8 cellular contexts compared by ENCODE assay signal in genomic region chr21:31343680-31344480, GRCh38. TPM values are rescaled to one million over a fixed set of nuclear protein-coding genes. Genes with fewer than 3 reads are reported as not detected.
DNase-seq lines count a peak whose midpoint lies in the region; ATAC-seq and TF ChIP-seq lines count a peak whose summit lies in the region.

Gene TIAM1, minus strand, starts transcription at chr21:31344261. Its CDS starts 77,289 bp downstream, at chr21:31266972.

- DNase-seq in CD8-positive, alpha-beta memory T cell, result peak in 1 of 5 donors; percentile 7
- peak; percentile 19 for DNase-seq in NCI-H1048 (lab: John Stamatoyannopoulos, UW)
- peak; percentile 27 for DNase-seq in activated naive CD4-positive, alpha-beta T cell treated with anti-CD3 and anti-CD28 coated beads, Interleukin-2, amount 10 ng/mL, durations not matched to agents 7 days and 5 days
- peak in 38 of 56 donors; percentile 11 to 65 (median 38) for DNase-seq in nucleus accumbens (lab: John Stamatoyannopoulos, UW)
- no peak for DNase-seq in KBM-7

- ATAC-seq in gastroesophageal sphincter (peak; percentile 84), GM18870 (IDR thresholded peaks at IDR 0.05; ENCODE audit: unreplicated experiment) (no peak), HG02623 (IDR thresholded peaks at IDR 0.05; ENCODE audit: unreplicated experiment) (no peak)

- no peak for TF ChIP-seq EP300 in gastroesophageal sphincter (IDR thresholded peaks at IDR 0.05)

- no peak for TF ChIP-seq CTCF in gastroesophageal sphincter (IDR thresholded peaks at IDR 0.05)

- H3K27ac Mint-ChIP-seq in CD8-positive, alpha-beta memory T cell, result peak within 1 kb of the TSS in 3 of 8 donors; percentile 81 to 92 (median 86)
- H3K27ac Mint-ChIP-seq in activated naive CD4-positive, alpha-beta T cell treated with anti-CD3 and anti-CD28 coated beads, Interleukin-2, amount 10 ng/mL, durations not matched to agents 7 days and 5 days, result peak within 1 kb of the TSS; percentile 58

- peaks cover 19% of the 10 kb centered on the region for H3K27me3 ChIP-seq in CD8-positive, alpha-beta memory T cell (ENCODE audit: insufficient read depth, low read length, poor library complexity, severe bottlenecking)
- H3K27me3 ChIP-seq in gastroesophageal sphincter, result peaks cover 58% of the 10 kb centered on the region

- CTCF ChIA-PET in CD8-positive, alpha-beta memory T cell (lab: Charles Lee), result no interaction called here
- CTCF ChIA-PET in activated naive CD4-positive, alpha-beta T cell treated with anti-CD3 and anti-CD28 coated beads, Interleukin-2, amount 10 ng/mL, durations not matched to agents 7 days and 5 days (lab: Charles Lee), result interaction anchor here (0.6 to 2.9 kb wide), 6 partner anchors 11 to 238 kb away, joined by 3 to 16 read pairs (median 4); no protein-coding TSS in a partner anchor

- 0 to 1% methylated on average over 16 to 19 of the region's 49 CpGs for WGBS in gastroesophageal sphincter (ENCODE audit: low coverage in 1 of 2), 2 donors

- H3K4me3 ChIP-seq in CD8-positive, alpha-beta memory T cell (ENCODE audit: low read length), result peak within 1 kb of the TSS; percentile 55
- H3K4me3 ChIP-seq in gastroesophageal sphincter, result peak within 1 kb of the TSS; percentile 25 to 43

- no peaks in the 10 kb centered on the region for H3K9me3 Mint-ChIP-seq in CD8-positive, alpha-beta memory T cell
- H3K9me3 Mint-ChIP-seq in activated naive CD4-positive, alpha-beta T cell treated with anti-CD3 and anti-CD28 coated beads, Interleukin-2, amount 10 ng/mL, durations not matched to agents 7 days and 5 days, result no peaks in the 10 kb centered on the region

- H3K4me1 Mint-ChIP-seq in CD8-positive, alpha-beta memory T cell, result peaks cover 8 to 58% (median 25%) of the 10 kb centered on the region in 3 donors
- H3K4me1 Mint-ChIP-seq in activated naive CD4-positive, alpha-beta T cell treated with anti-CD3 and anti-CD28 coated beads, Interleukin-2, amount 10 ng/mL, durations not matched to agents 7 days and 5 days, result peaks cover 60% of the 10 kb centered on the region

- TF ChIP-seq POLR2A in gastroesophageal sphincter (IDR thresholded peaks at IDR 0.05), result peak in 1 of 2 donors; percentile 37

- POLR2A ChIA-PET in CD8-positive, alpha-beta memory T cell (lab: Charles Lee), result no interaction called here

- H3K27me3 Mint-ChIP-seq in CD8-positive, alpha-beta memory T cell, result peaks cover 12 to 51% of the 10 kb centered on the region in 2 donors
- H3K27me3 Mint-ChIP-seq in activated naive CD4-positive, alpha-beta T cell treated with anti-CD3 and anti-CD28 coated beads, Interleukin-2, amount 10 ng/mL, durations not matched to agents 7 days and 5 days, result peaks cover 32% of the 10 kb centered on the region

- no peaks in the 10 kb centered on the region for H3K36me3 ChIP-seq in CD8-positive, alpha-beta memory T cell (ENCODE audit: insufficient read depth, low read length)
- H3K36me3 ChIP-seq in gastroesophageal sphincter, result no peaks in the 10 kb centered on the region

- peaks cover 17% of the 10 kb centered on the region for H3K4me1 ChIP-seq in CD8-positive, alpha-beta memory T cell (ENCODE audit: insufficient read depth, low read length)
- peaks cover 0 to 12% (median 0%) of the 10 kb centered on the region in 3 donors for H3K4me1 ChIP-seq in gastroesophageal sphincter

- peak within 1 kb of the TSS; percentile 78 to 94 (median 86) for H3K4me3 Mint-ChIP-seq in CD8-positive, alpha-beta memory T cell
- peak within 1 kb of the TSS; percentile 81 for H3K4me3 Mint-ChIP-seq in activated naive CD4-positive, alpha-beta T cell treated with anti-CD3 and anti-CD28 coated beads, Interleukin-2, amount 10 ng/mL, durations not matched to agents 7 days and 5 days

- no peaks in the 10 kb centered on the region for H3K9me3 ChIP-seq in CD8-positive, alpha-beta memory T cell (ENCODE audit: low read length)
- H3K9me3 ChIP-seq in gastroesophageal sphincter, result no peaks in the 10 kb centered on the region

- in situ Hi-C loops in KBM-7 (cut with MboI; ENCODE audit: low pct_unique_long_range_greater_than_20kb, low sequenced_read_pairs), result no loop called here

- peaks cover 0 to 3% (median 2%) of the 10 kb centered on the region in 3 donors for H3K36me3 Mint-ChIP-seq in CD8-positive, alpha-beta memory T cell
- H3K36me3 Mint-ChIP-seq in activated naive CD4-positive, alpha-beta T cell treated with anti-CD3 and anti-CD28 coated beads, Interleukin-2, amount 10 ng/mL, durations not matched to agents 7 days and 5 days, result peaks cover 17% of the 10 kb centered on the region

- H3K27ac ChIP-seq in CD8-positive, alpha-beta memory T cell (ENCODE audit: low read depth, low read length), result no peak within 1 kb of the TSS
- H3K27ac ChIP-seq in gastroesophageal sphincter, result peak within 1 kb of the TSS in 3 of 4 donors; percentile 17 to 66 (median 31)

RNA-seq across cellular contexts. Expression of gene TIAM1, which starts in this region (rescaled TPM):
- total RNA-seq in CD8-positive, alpha-beta memory T cell, result 10 to 100 TPM; 37.3 to 37.4 TPM
- polyA plus RNA-seq in CD8-positive, alpha-beta memory T cell, result 6.3 TPM
- total RNA-seq in gastroesophageal sphincter, result 10 to 100 TPM in 1 of 4 donors, 1 to 10 TPM in 3; 2.6 to 11.0 (median 6.9) TPM
